1 cellular context compared by ENCODE assay signal in the genomic region with DNA sequence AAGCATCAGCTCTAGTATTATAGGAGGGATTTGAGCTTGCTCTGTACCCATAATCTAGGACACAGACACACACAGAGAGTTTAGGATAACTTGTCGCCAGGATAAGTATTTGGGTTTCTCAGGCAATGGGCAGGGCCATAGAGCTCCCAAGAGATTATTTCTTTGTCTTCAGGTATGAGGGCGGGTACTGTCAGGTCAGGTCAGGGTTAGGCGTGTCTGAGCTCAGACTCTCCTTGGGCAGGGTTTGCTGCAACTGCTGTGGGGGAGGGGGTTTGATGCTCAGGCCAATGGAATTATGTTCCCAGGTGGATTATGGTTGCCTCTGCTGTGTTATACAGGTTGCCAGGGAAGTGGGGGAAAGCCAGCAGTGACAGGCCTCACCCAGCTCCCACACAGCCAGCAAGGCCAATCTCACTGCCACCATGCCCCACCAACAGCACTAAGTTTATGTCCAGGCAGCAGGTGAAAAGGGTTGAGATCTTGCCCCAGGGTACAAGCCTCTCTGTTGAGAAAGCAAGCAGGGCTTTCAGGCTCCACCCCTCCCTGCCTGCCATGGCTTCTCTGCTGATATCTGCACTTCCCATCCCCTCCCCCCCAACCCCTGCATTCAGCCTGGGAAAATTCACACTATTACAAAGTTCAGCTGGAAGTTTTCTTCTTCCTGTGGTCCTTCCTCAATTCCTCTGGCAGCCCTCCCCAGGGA.
TF ChIP-seq lines count a peak whose summit lies in the region.

No MANE protein-coding gene starts in this region.

TF ChIP-seq in WTC11, 78 proteins besides CTCF, POLR2A, EP300 and RAD21 (continued from another document):
- TF ChIP-seq CDX4 (CRISPR knock-in tag; IDR thresholded peaks at IDR 0.05; ENCODE audit: borderline replicate concordance) (no peak), E2F1 (CRISPR knock-in tag; IDR thresholded peaks at IDR 0.05) (no peak), ATF3 (CRISPR knock-in tag; conservative IDR thresholded peaks at IDR 0.05) (no peak), E2F5 (CRISPR knock-in tag; IDR thresholded peaks at IDR 0.05) (no peak), SMAD3 (CRISPR knock-in tag; IDR thresholded peaks at IDR 0.05; ENCODE audit: borderline replicate concordance) (no peak)
- TF ChIP-seq, protein P1, sequence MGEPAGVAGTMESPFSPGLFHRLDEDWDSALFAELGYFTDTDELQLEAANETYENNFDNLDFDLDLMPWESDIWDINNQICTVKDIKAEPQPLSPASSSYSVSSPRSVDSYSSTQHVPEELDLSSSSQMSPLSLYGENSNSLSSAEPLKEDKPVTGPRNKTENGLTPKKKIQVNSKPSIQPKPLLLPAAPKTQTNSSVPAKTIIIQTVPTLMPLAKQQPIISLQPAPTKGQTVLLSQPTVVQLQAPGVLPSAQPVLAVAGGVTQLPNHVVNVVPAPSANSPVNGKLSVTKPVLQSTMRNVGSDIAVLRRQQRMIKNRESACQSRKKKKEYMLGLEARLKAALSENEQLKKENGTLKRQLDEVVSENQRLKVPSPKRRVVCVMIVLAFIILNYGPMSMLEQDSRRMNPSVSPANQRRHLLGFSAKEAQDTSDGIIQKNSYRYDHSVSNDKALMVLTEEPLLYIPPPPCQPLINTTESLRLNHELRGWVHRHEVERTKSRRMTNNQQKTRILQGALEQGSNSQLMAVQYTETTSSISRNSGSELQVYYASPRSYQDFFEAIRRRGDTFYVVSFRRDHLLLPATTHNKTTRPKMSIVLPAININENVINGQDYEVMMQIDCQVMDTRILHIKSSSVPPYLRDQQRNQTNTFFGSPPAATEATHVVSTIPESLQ (CRISPR knock-in tag; IDR thresholded peaks at IDR 0.05) = no peak
- TF ChIP-seq, protein P2, sequence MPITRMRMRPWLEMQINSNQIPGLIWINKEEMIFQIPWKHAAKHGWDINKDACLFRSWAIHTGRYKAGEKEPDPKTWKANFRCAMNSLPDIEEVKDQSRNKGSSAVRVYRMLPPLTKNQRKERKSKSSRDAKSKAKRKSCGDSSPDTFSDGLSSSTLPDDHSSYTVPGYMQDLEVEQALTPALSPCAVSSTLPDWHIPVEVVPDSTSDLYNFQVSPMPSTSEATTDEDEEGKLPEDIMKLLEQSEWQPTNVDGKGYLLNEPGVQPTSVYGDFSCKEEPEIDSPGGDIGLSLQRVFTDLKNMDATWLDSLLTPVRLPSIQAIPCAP (CRISPR knock-in tag; IDR thresholded peaks at IDR 0.05) = no peak
